Comparison of ENCODE assay signal across 8 cellular contexts in genomic region chr2:55014962-55015939, GRCh38. TPM values are rescaled to one million over a fixed set of nuclear protein-coding genes. Genes with fewer than 3 reads are reported as not detected.
A peak's percentile ranks its signal among the peaks of the same experiment; 100 is the strongest.
DNase-seq lines count a peak whose midpoint lies in the region; ATAC-seq and TF ChIP-seq lines count a peak whose summit lies in the region.

No MANE protein-coding gene starts in this region.

- WGBS in lower leg skin, 2 donors = 51 to 56% methylated on average over 6 of the region's 6 CpGs
- 24 to 45% (median 36%) methylated on average over 6 of the region's 6 CpGs for WGBS in stomach, 5 donors

- TF ChIP-seq POLR2A in lower leg skin (IDR thresholded peaks at IDR 0.05) (no peak), stomach (IDR thresholded peaks at IDR 0.05) (no peak)

- intact Hi-C loops in lower leg skin (cut with DNase I; ENCODE audit: low total_unique reads) = loop anchor here (10.0 kb wide), 1 partner anchor 150 kb away; no protein-coding TSS in a partner anchor
- intact Hi-C loops in stomach (cut with DNase I; ENCODE audit: low total_unique reads) = no loop called here

- peaks cover 35 to 95% (median 66%) of the 10 kb centered on the region in 4 donors for H3K4me1 ChIP-seq in stomach

- H3K4me3 ChIP-seq in coronary artery (peak overlapping the region; percentile 3), lower leg skin (ENCODE audit: low read depth, poor library complexity, severe bottlenecking) (no peak overlapping the region), stomach (no peak overlapping the region)

- peaks cover 0 to 8% (median 0%) of the 10 kb centered on the region in 4 donors for H3K36me3 ChIP-seq in stomach

- peak; percentile 60 for DNase-seq in SIG-M5 treated with dmso at 0.1 percent for 504 hours (lab: John Stamatoyannopoulos, UW; ENCODE audit: unreplicated experiment)
- no peak for DNase-seq in SIG-M5 (lab: John Stamatoyannopoulos, UW)
- peak; percentile 64 for DNase-seq in KBM-7
- DNase-seq in SW480 (ENCODE audit: low spot score) = peak; percentile 78
- DNase-seq in coronary artery (ENCODE audit: low spot score) = no peak
- DNase-seq in lower leg skin (ENCODE audit: low spot score in 2 of 2) = peak; percentile 48 to 68
- peak; percentile 59 for DNase-seq in stomach

- H3K27ac ChIP-seq in coronary artery (no peak overlapping the region), stomach (peak overlapping the region in 3 of 5 donors; percentile 24 to 41 (median 38))

- TF ChIP-seq CTCF in coronary artery (IDR thresholded peaks at IDR 0.05) (peak; percentile 11), lower leg skin (IDR thresholded peaks at IDR 0.05) (no peak), stomach (IDR thresholded peaks at IDR 0.05) (peak in 5 of 7 experiments; percentile 46 to 73 (median 59))

- TF ChIP-seq EP300 in stomach (IDR thresholded peaks at IDR 0.05) = no peak

- no peaks in the 10 kb centered on the region for H3K9me3 ChIP-seq in stomach

- in situ Hi-C loops in KBM-7 (cut with MboI; ENCODE audit: low pct_unique_long_range_greater_than_20kb, low sequenced_read_pairs) = no loop called here

- H3K27me3 ChIP-seq in stomach = no peaks in the 10 kb centered on the region

- no peak for ATAC-seq in GM21447 (IDR thresholded peaks at IDR 0.05; ENCODE audit: unreplicated experiment)

RNA-seq across cellular contexts. Expression of gene RTN4, which starts 35.0 kb away (rescaled TPM):
- total RNA-seq in lower leg skin (100 to 1,000 TPM; 249 to 292 (median 276) TPM), stomach (100 to 1,000 TPM; 114 to 463 (median 173) TPM)
- polyA plus RNA-seq in stomach = 100 to 1,000 TPM in 1 of 3 donors, 10 to 100 TPM in 2; 40.8 to 116 (median 48.7) TPM

Comparison
In these comparisons a context has a peak if more than half of its experiments do, and no peak if none do; other contexts are left out.
1. DNase-seq: peak in SIG-M5 treated with dmso at 0.1 percent for 504 hours (single experiment), KBM-7 (single experiment), SW480 (single experiment), lower leg skin (2 of 2) and stomach (single experiment); none in SIG-M5 (single experiment) and coronary artery (single experiment).
2. H3K27ac ChIP-seq: peak in stomach (3 of 5); none in coronary artery (0 of 2).
3. CTCF ChIP-seq: peak in coronary artery (single experiment) and stomach (5 of 7); none in lower leg skin (0 of 3).